ENCODE assay signal across 8 cellular contexts in the genomic region with DNA sequence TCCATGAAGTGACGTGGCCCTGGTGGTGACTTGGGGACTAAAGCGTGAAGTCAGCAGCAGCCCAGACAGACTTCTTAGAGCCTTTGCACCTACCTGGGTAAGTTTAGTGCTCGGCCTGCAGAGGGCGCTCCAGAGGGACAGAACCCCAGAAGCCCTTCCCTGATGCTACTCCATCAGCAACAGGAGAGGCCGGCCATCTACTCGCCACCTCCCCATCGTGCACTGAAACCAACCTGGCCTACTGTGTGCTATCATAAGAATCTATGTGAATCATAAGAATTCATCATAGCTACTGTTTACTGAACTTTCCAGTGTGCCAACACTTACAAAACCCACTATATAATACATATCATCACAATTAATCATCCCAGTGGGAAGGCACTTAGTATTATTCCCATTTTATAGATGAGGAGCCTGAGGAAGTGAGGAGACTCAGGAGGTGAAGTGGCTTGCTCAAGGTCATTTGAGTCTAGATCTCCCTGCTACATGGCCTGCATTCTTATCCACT. TPM values are rescaled to one million over a fixed set of nuclear protein-coding genes. Genes with fewer than 3 reads are reported as not detected.
A peak's percentile ranks its signal among the peaks of the same experiment; 100 is the strongest.
DNase-seq lines count a peak whose midpoint lies in the region; ATAC-seq and TF ChIP-seq lines count a peak whose summit lies in the region.

No MANE protein-coding gene starts in this region.

- POLR2A ChIA-PET in HEK293 (lab: Yijun Ruan, JAX) = interaction anchor here (1.1 to 1.4 kb wide), 3 partner anchors 8 to 131 kb away, joined by 3 to 4 read pairs (median 3); partner anchors contain the start of genes EDN2 and FOXO6
- POLR2A ChIA-PET in activated CD4-positive, alpha-beta T cell treated with anti-CD3 and anti-CD28 coated beads, Interleukin-2, amount 10 ng/mL, durations not matched to agents 7 days and 5 days (lab: Charles Lee) = no interaction called here

- H3K4me1 ChIP-seq in HEK293 (ENCODE audit: control insufficient read depth, insufficient read depth, low read length) (peaks cover 2% of the 10 kb centered on the region), hepatocyte (ENCODE audit: insufficient read depth) (peaks cover 44% of the 10 kb centered on the region)

- H3K9me3 ChIP-seq in HEK293 (ENCODE audit: control insufficient read depth, insufficient read depth, low read depth, low read length) (no peaks in the 10 kb centered on the region), hepatocyte (ENCODE audit: low read depth) (no peaks in the 10 kb centered on the region)

- no peaks in the 10 kb centered on the region for H3K79me2 ChIP-seq in hepatocyte

- no peaks in the 10 kb centered on the region for H3K9me2 ChIP-seq in hepatocyte (replicated peaks; ENCODE audit: insufficient read depth)

- H3K9me3 Mint-ChIP-seq in activated CD4-positive, alpha-beta T cell treated with anti-CD3 and anti-CD28 coated beads, Interleukin-2, amount 10 ng/mL, durations not matched to agents 7 days and 5 days = no peaks in the 10 kb centered on the region

- no peak overlapping the region for H3K4me3 Mint-ChIP-seq in activated CD4-positive, alpha-beta T cell treated with anti-CD3 and anti-CD28 coated beads, Interleukin-2, amount 10 ng/mL, durations not matched to agents 7 days and 5 days

- CTCF ChIA-PET in HEK293 (lab: Yijun Ruan, JAX) = interaction anchor here (0.6 to 4.2 kb wide), 24 partner anchors 9 to 424 kb away, joined by 3 to 34 read pairs (median 4); partner anchors contain the start of gene EDN2
- CTCF ChIA-PET in activated CD4-positive, alpha-beta T cell treated with anti-CD3 and anti-CD28 coated beads, Interleukin-2, amount 10 ng/mL, durations not matched to agents 7 days and 5 days (lab: Charles Lee) = interaction anchor here (0.7 to 2.0 kb wide), 11 partner anchors 9 to 660 kb away, joined by 3 to 8 read pairs (median 3); no protein-coding TSS in a partner anchor

- H3K4me1 Mint-ChIP-seq in activated CD4-positive, alpha-beta T cell treated with anti-CD3 and anti-CD28 coated beads, Interleukin-2, amount 10 ng/mL, durations not matched to agents 7 days and 5 days = peaks cover 8% of the 10 kb centered on the region

- TF ChIP-seq CTCF in HEK293 (tag by site-specific recombination; IDR thresholded peaks at IDR 0.05) (peak; percentile 75; the same call in 1 of the 2 replicates), hepatocyte (IDR thresholded peaks at IDR 0.05; ENCODE audit: poor library complexity) (peak; percentile 53)

- H3K36me3 Mint-ChIP-seq in activated CD4-positive, alpha-beta T cell treated with anti-CD3 and anti-CD28 coated beads, Interleukin-2, amount 10 ng/mL, durations not matched to agents 7 days and 5 days (ENCODE audit: low read depth) = no peaks in the 10 kb centered on the region

- no peaks in the 10 kb centered on the region for H4K20me1 ChIP-seq in hepatocyte (ENCODE audit: insufficient read depth, poor library complexity, severe bottlenecking)

- ATAC-seq in HG03045 (IDR thresholded peaks at IDR 0.05; ENCODE audit: unreplicated experiment) = no peak

- no peak overlapping the region for H3K27ac Mint-ChIP-seq in activated CD4-positive, alpha-beta T cell treated with anti-CD3 and anti-CD28 coated beads, Interleukin-2, amount 10 ng/mL, durations not matched to agents 7 days and 5 days

- H3K4me2 ChIP-seq in hepatocyte = no peak overlapping the region

- peaks cover 18% of the 10 kb centered on the region for H3K27me3 Mint-ChIP-seq in activated CD4-positive, alpha-beta T cell treated with anti-CD3 and anti-CD28 coated beads, Interleukin-2, amount 10 ng/mL, durations not matched to agents 7 days and 5 days

- H3K36me3 ChIP-seq in HEK293 (ENCODE audit: control insufficient read depth in 2 of 2, insufficient read depth in 1 of 2, low read length in 2 of 2) = no peaks in the 10 kb centered on the region
- no peaks in the 10 kb centered on the region for H3K36me3 ChIP-seq in hepatocyte (replicated peaks; ENCODE audit: insufficient read depth, low read depth)

- WGBS in hepatocyte (ENCODE audit: low lambda C conversion rate, missing lambda C conversion rate) = 75% methylated on average over 7 of the region's 7 CpGs

- H3K4me3 ChIP-seq in HEK293 (ENCODE audit: low read depth, low read length) (no peak overlapping the region), hepatocyte (no peak overlapping the region)

- no peaks in the 10 kb centered on the region for H3K27me3 ChIP-seq in hepatocyte

- H3K27ac ChIP-seq in HEK293 (ENCODE audit: extremely low read depth, low read depth, low read length) (no peak overlapping the region), hepatocyte (no peak overlapping the region)

- H2AFZ ChIP-seq in hepatocyte = no peak overlapping the region

- DNase-seq in CD1c-positive myeloid dendritic cell (ENCODE audit: extremely low spot score) (peak; percentile 30), hepatocyte (ENCODE audit: low spot score) (no peak), NCI-H1048 (lab: John Stamatoyannopoulos, UW) (no peak), foreskin melanocyte (no peak), NCI-H1092 treated with DMSO at 0.1 percent for 48 hours (lab: John Stamatoyannopoulos, UW) (no peak)
- peak; percentile 39 for DNase-seq in activated CD4-positive, alpha-beta T cell treated with anti-CD3 and anti-CD28 coated beads, Interleukin-2, amount 10 ng/mL, durations not matched to agents 7 days and 5 days

TF ChIP-seq in HEK293, 187 proteins besides CTCF, POLR2A, EP300 and RAD21:
- TF ChIP-seq SP7 (tag by site-specific recombination; IDR thresholded peaks at IDR 0.05) (no peak), ZNF629 (tag by site-specific recombination; IDR thresholded peaks at IDR 0.05) (0 out of 2 replicates have a peak, but pooled peaks have one; percentile 18), SCRT2 (tag by site-specific recombination; IDR thresholded peaks at IDR 0.05) (peak; percentile 45)
TF ChIP-seq in HEK293: peak in this region for 2.

RNA-seq across cellular contexts. Expression of gene EDN2, which starts 7.9 kb away (rescaled TPM):
- not detected for total RNA-seq in activated CD4-positive, alpha-beta T cell treated with anti-CD3 and anti-CD28 coated beads, Interleukin-2, amount 10 ng/mL, durations not matched to agents 7 days and 5 days
- 0.36 and 0.40 TPM in 2 replicates for total RNA-seq in hepatocyte
- polyA plus RNA-seq in hepatocyte = 2.3 and 2.7 TPM in 2 replicates

Comparison
In these comparisons a context has a peak if more than half of its experiments do, and no peak if none do; other contexts are left out.
1. DNase-seq: peak in CD1c-positive myeloid dendritic cell (single experiment) and activated CD4-positive, alpha-beta T cell treated with anti-CD3 and anti-CD28 coated beads, Interleukin-2, amount 10 ng/mL, durations not matched to agents 7 days and 5 days (single experiment); none in hepatocyte (single experiment), NCI-H1048 (single experiment), foreskin melanocyte (single experiment) and NCI-H1092 treated with DMSO at 0.1 percent for 48 hours (single experiment).